Comparison of ENCODE assay signal across 8 cellular contexts in the genomic region with DNA sequence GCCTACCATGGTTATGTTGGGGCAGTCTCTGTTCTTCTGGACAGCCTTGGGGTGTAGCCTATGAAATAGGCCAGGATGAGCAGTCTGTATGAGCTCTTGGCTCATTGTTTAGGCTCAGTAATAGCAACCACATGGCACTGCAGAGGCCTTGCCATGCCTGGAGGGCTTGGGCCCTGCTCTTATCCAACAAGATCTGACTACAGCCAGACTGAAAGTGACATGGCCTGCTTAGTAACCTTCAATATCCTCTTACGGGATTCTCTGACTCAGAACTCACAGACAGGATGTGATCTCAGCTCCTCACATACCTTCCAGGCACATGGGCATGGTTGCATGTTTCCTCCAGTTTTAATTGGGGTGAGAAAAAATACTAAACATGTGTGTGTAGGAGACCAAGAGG.
DNase-seq lines count a peak whose midpoint lies in the region; ATAC-seq and TF ChIP-seq lines count a peak whose summit lies in the region.

No MANE protein-coding gene starts in this region.

- no peak for TF ChIP-seq CTCF in AG04449 (IDR thresholded peaks at IDR 0.05; ENCODE audit: insufficient read depth, low read length, missing control alignments)

- POLR2A ChIA-PET in AG04449 (lab: Yijun Ruan, JAX): interaction anchor here (0.6 to 1.3 kb wide), 5 partner anchors 34 to 291 kb away, joined by 4 to 6 read pairs (median 5); a partner anchor contains a TSS

- peak; percentile 70 for ATAC-seq in HG03439 (IDR thresholded peaks at IDR 0.05; ENCODE audit: unreplicated experiment)

- DNase-seq in AG04449 (ENCODE audit: low read depth, low spot score): peak; percentile 94
- DNase-seq in activated CD8-positive, alpha-beta memory T cell treated with anti-CD3 and anti-CD28 coated beads, Interleukin-2, amount 50 U/mL, for 24 hours (ENCODE audit: extremely low read depth): peak; percentile 6
- peak; percentile 88 for DNase-seq in glomerular endothelial cell (ENCODE audit: extremely low read depth, low read depth, low spot score)
- peak; percentile 51 for DNase-seq in stimulated activated naive CD4-positive, alpha-beta T cell treated with Interleukin-2 at 50 U/mL for 16 hours (lab: John Stamatoyannopoulos, UW)
- DNase-seq in NCI-H1930 (lab: John Stamatoyannopoulos, UW): no peak
- no peak for DNase-seq in DMS79 (lab: John Stamatoyannopoulos, UW)

- TF ChIP-seq POLR2A in GM19193 (IDR thresholded peaks at IDR 0.05; ENCODE audit: extremely low read depth, insufficient read depth, insufficient read length): peak; percentile 31

- no peak overlapping the region for H3K4me3 ChIP-seq in AG04449 (ENCODE audit: low read depth, low read length)

- CTCF ChIA-PET in AG04449 (lab: Yijun Ruan, JAX): no interaction called here

Comparison
In these comparisons a context has a peak if more than half of its experiments do, and no peak if none do; other contexts are left out.
1. DNase-seq: peak in AG04449 (single experiment), activated CD8-positive, alpha-beta memory T cell treated with anti-CD3 and anti-CD28 coated beads, Interleukin-2, amount 50 U/mL, for 24 hours (single experiment), glomerular endothelial cell (single experiment) and stimulated activated naive CD4-positive, alpha-beta T cell treated with Interleukin-2 at 50 U/mL for 16 hours (single experiment); none in NCI-H1930 (0 of 2) and DMS79 (single experiment).